ENCODE assay signal across 9 cellular contexts in genomic region chr9:31347082-31347617, GRCh38.
DNase-seq lines count a peak whose midpoint lies in the region; ATAC-seq, FAIRE-seq and TF ChIP-seq lines count a peak whose summit lies in the region.
"Had no signal": no experiment of that assay in that cellular context is flagged by ENCODE, and none has a peak within 500 bp of the region (broad histone marks: within the 10 kb centered on the region; RNA-seq: fewer than 3 reads in every experiment).

No MANE protein-coding gene starts in this region.

- no peak overlapping the region for H3K27ac ChIP-seq in PC-3 (ENCODE audit: low read length)
- peak overlapping the region; percentile 73 for H3K27ac ChIP-seq in endothelial cell of umbilical vein (ENCODE audit: insufficient read depth, low read depth, low read length)
- H3K27ac ChIP-seq: C4-2B had no signal

- CTCF ChIA-PET in activated CD8-positive, alpha-beta memory T cell treated with anti-CD3 and anti-CD28 coated beads, Interleukin-2, amount 10 ng/mL, durations not matched to agents 7 days and 5 days (lab: Charles Lee), result interaction anchor here (1.7 kb wide), 1 partner anchor 195 kb away, joined by 3 read pairs; no protein-coding TSS in a partner anchor
- CTCF ChIA-PET in PC-3 (lab: Charles Lee) (interaction anchor here (0.6 kb wide), 1 partner anchor 195 kb away, joined by 4 read pairs; no protein-coding TSS in a partner anchor), endothelial cell of umbilical vein (lab: Charles Lee) (interaction anchor here (0.6 to 2.6 kb wide), 4 partner anchors 43 to 1151 kb away, joined by 3 to 11 read pairs (median 3); no protein-coding TSS in a partner anchor), HEK293T (lab: Yijun Ruan, JAX) (no interaction called here)

- no peaks in the 10 kb centered on the region for H3K36me3 ChIP-seq in PC-3 (ENCODE audit: low read depth, low read length)
- no peaks in the 10 kb centered on the region for H3K36me3 ChIP-seq in endothelial cell of umbilical vein (ENCODE audit: control insufficient read depth in 2 of 2, extremely low read depth in 1 of 2, insufficient read depth in 2 of 2, low read length in 2 of 2)

- H3K9me3 ChIP-seq in PC-3 (ENCODE audit: low read length), result no peaks in the 10 kb centered on the region
- H3K9me3 ChIP-seq in endothelial cell of umbilical vein (replicated peaks; ENCODE audit: control insufficient read depth, insufficient read depth, low read length), result no peaks in the 10 kb centered on the region

- no peaks in the 10 kb centered on the region for H3K27me3 Mint-ChIP-seq in activated CD8-positive, alpha-beta memory T cell treated with anti-CD3 and anti-CD28 coated beads, Interleukin-2, amount 10 ng/mL, durations not matched to agents 7 days and 5 days

- peak; percentile 77 for FAIRE-seq in endothelial cell of umbilical vein (lab: Jason Lieb, UNC)

- no peak for TF ChIP-seq POLR2A in endothelial cell of umbilical vein (IDR thresholded peaks at IDR 0.05; ENCODE audit: low read depth, low read length)

- DNase-seq in activated CD8-positive, alpha-beta memory T cell treated with anti-CD3 and anti-CD28 coated beads, Interleukin-2, amount 10 ng/mL, durations not matched to agents 7 days and 5 days, result no peak
- DNase-seq in activated CD8-positive, alpha-beta memory T cell treated with anti-CD3 and anti-CD28 coated beads for 24 hours, result no peak
- DNase-seq in PC-3 (no peak), endothelial cell of umbilical vein (ENCODE audit: low read depth, low spot score) (peak; percentile 83), pons (ENCODE audit: low spot score) (peak; percentile 63), HEK293T (ENCODE audit: extremely low spot score) (no peak)
- no peak for DNase-seq in stimulated activated CD4-positive, alpha-beta T cell treated with anti-CD3 and anti-CD28 coated beads, Interleukin-1b, Interleukin-23, amount 100 ng/mL, for 48 hours

- H3K36me3 Mint-ChIP-seq in activated CD8-positive, alpha-beta memory T cell treated with anti-CD3 and anti-CD28 coated beads, Interleukin-2, amount 10 ng/mL, durations not matched to agents 7 days and 5 days, result peaks cover 13% of the 10 kb centered on the region

- intact Hi-C loops in PC-3 (cut with micrococcal nuclease) (no loop called here), endothelial cell of umbilical vein (cut with micrococcal nuclease) (loop anchor here (1.0 kb wide), 2 partner anchors 11 to 43 kb away; no protein-coding TSS in a partner anchor)

- H3K27ac Mint-ChIP-seq in activated CD8-positive, alpha-beta memory T cell treated with anti-CD3 and anti-CD28 coated beads, Interleukin-2, amount 10 ng/mL, durations not matched to agents 7 days and 5 days, result peak overlapping the region; percentile 88

- H3K27me3 ChIP-seq in PC-3 (ENCODE audit: low read length) (peaks cover 19% of the 10 kb centered on the region), endothelial cell of umbilical vein (ENCODE audit: control insufficient read depth in 2 of 2, insufficient read depth in 2 of 2, low read length in 2 of 2) (no peaks in the 10 kb centered on the region)

- no peaks in the 10 kb centered on the region for H3K9me1 ChIP-seq in endothelial cell of umbilical vein (replicated peaks; ENCODE audit: control insufficient read depth, extremely low read depth, insufficient read depth, low read length)

- BruUV-seq in PC-3 (replicated peaks; lab: Mats Ljungman, UMichigan), result no TSS peak
- TSS peak; percentile 91 for BruUV-seq in endothelial cell of umbilical vein (replicated peaks; lab: Mats Ljungman, UMichigan)

- H3K4me1 Mint-ChIP-seq in activated CD8-positive, alpha-beta memory T cell treated with anti-CD3 and anti-CD28 coated beads, Interleukin-2, amount 10 ng/mL, durations not matched to agents 7 days and 5 days, result peaks cover 26% of the 10 kb centered on the region

- peak; percentile 98 for ATAC-seq in activated CD8-positive, alpha-beta memory T cell treated with anti-CD3 and anti-CD28 coated beads, Interleukin-2, amount 10 ng/mL, durations not matched to agents 7 days and 5 days
- peak; percentile 97 for ATAC-seq in HG03045 (IDR thresholded peaks at IDR 0.05; ENCODE audit: unreplicated experiment)
- ATAC-seq in PC-3, result no peak

- peaks cover 2% of the 10 kb centered on the region for H3K9me3 Mint-ChIP-seq in activated CD8-positive, alpha-beta memory T cell treated with anti-CD3 and anti-CD28 coated beads, Interleukin-2, amount 10 ng/mL, durations not matched to agents 7 days and 5 days (ENCODE audit: low read depth)

- H3K4me3 Mint-ChIP-seq in activated CD8-positive, alpha-beta memory T cell treated with anti-CD3 and anti-CD28 coated beads, Interleukin-2, amount 10 ng/mL, durations not matched to agents 7 days and 5 days, result peak overlapping the region; percentile 63

- no peaks in the 10 kb centered on the region for H3F3A ChIP-seq in PC-3 (ENCODE audit: low read length, unreplicated experiment)

- dilution Hi-C loops in endothelial cell of umbilical vein (cut with MboI; ENCODE audit: extremely low pct_ligation_motif_present, low sequenced_read_pairs), result no loop called here

- POLR2A ChIA-PET in PC-3 (lab: Charles Lee; ENCODE audit: unreplicated experiment), result no interaction called here
- POLR2A ChIA-PET in endothelial cell of umbilical vein (lab: Charles Lee), result no interaction called here
- POLR2A ChIA-PET in HEK293T (lab: Yijun Ruan, JAX), result no interaction called here

- H3K9me2 ChIP-seq in PC-3 (replicated peaks; ENCODE audit: low read length), result no peaks in the 10 kb centered on the region

- H3K79me2 ChIP-seq in PC-3 (ENCODE audit: low read length) (no peaks in the 10 kb centered on the region), endothelial cell of umbilical vein (ENCODE audit: control insufficient read depth, insufficient read depth, low read length) (no peaks in the 10 kb centered on the region)

- peak overlapping the region; percentile 34; the same call in 1 of the 2 replicates for H3K4me2 ChIP-seq in PC-3 (ENCODE audit: low read length)
- H3K4me2 ChIP-seq in endothelial cell of umbilical vein (ENCODE audit: insufficient read depth, low read length), result peak overlapping the region; percentile 94

- H3K4me1 ChIP-seq in PC-3 (ENCODE audit: insufficient read depth, low read length), result no peaks in the 10 kb centered on the region
- peaks cover 21% of the 10 kb centered on the region for H3K4me1 ChIP-seq in endothelial cell of umbilical vein (ENCODE audit: control insufficient read depth, extremely low read depth, insufficient read depth, low read length)

- H4K20me1 ChIP-seq in PC-3 (ENCODE audit: low read length) (no peaks in the 10 kb centered on the region), endothelial cell of umbilical vein (replicated peaks; ENCODE audit: control insufficient read depth, extremely low read depth, insufficient read depth, low read length) (no peaks in the 10 kb centered on the region)

- H3K4me3 ChIP-seq in PC-3 (ENCODE audit: low read length) (no peak overlapping the region), endothelial cell of umbilical vein (replicated peaks in 1 of 3; ENCODE audit: insufficient read depth in 1 of 3, low read depth in 1 of 3, low read length in 3 of 3) (peak overlapping the region in 1 of 3 experiments; percentile 58)

- no peak overlapping the region for H3K9ac ChIP-seq in PC-3 (ENCODE audit: low read length)
- peak overlapping the region; percentile 80 for H3K9ac ChIP-seq in endothelial cell of umbilical vein (replicated peaks; ENCODE audit: extremely low read depth, insufficient read depth, low read length)

- no peak for TF ChIP-seq CTCF in PC-3 (conservative IDR thresholded peaks at IDR 0.05; ENCODE audit: low read depth, low read length)
- no peak for TF ChIP-seq CTCF in endothelial cell of umbilical vein (IDR thresholded peaks at IDR 0.05; ENCODE audit: extremely low read depth in 1 of 2, insufficient read depth in 1 of 2, low read depth in 1 of 2, low read length in 2 of 2)

- H2AFZ ChIP-seq in PC-3 (ENCODE audit: low read length), result 0 out of 2 replicates have a peak overlapping the region, but pooled peaks have one; percentile 23
- H2AFZ ChIP-seq in endothelial cell of umbilical vein (ENCODE audit: low read depth, low read length), result peak overlapping the region; percentile 97

TF ChIP-seq in endothelial cell of umbilical vein, 7 proteins besides CTCF, POLR2A, EP300 and RAD21:
- TF ChIP-seq MAX (IDR thresholded peaks at IDR 0.05; ENCODE audit: insufficient read depth, insufficient read length), result no peak
- TF ChIP-seq POLR2AphosphoS5 (IDR thresholded peaks at IDR 0.05; ENCODE audit: insufficient read depth, low read depth, low read length), result peak; percentile 27

TF ChIP-seq in HEK293T, 16 proteins besides CTCF, POLR2A, EP300 and RAD21:
- TF ChIP-seq FOXK2 (IDR thresholded peaks at IDR 0.05), result no peak
- TF ChIP-seq PKNOX1 (IDR thresholded peaks at IDR 0.05), result no peak
- no peak for TF ChIP-seq HDGF (IDR thresholded peaks at IDR 0.05; ENCODE audit: borderline replicate concordance)
- TF ChIP-seq SP1 (IDR thresholded peaks at IDR 0.05), result no peak
- TF ChIP-seq FOXM1 (IDR thresholded peaks at IDR 0.05; ENCODE audit: borderline replicate concordance), result no peak
- TF ChIP-seq ZNF384 (IDR thresholded peaks at IDR 0.05), result no peak
- no peak for TF ChIP-seq LEF1 (IDR thresholded peaks at IDR 0.05; ENCODE audit: borderline replicate concordance)
- TF ChIP-seq L3MBTL2 (conservative IDR thresholded peaks at IDR 0.05), result no peak
- no peak for TF ChIP-seq ARNT (IDR thresholded peaks at IDR 0.05)
- no peak for TF ChIP-seq FOXA1 (IDR thresholded peaks at IDR 0.05)
- TF ChIP-seq NFRKB (IDR thresholded peaks at IDR 0.05), result no peak

Comparison
In these comparisons a context has a peak if more than half of its experiments do, and no peak if none do; other contexts are left out.
1. DNase-seq: peak in endothelial cell of umbilical vein (single experiment) and pons (single experiment); none in activated CD8-positive, alpha-beta memory T cell treated with anti-CD3 and anti-CD28 coated beads, Interleukin-2, amount 10 ng/mL, durations not matched to agents 7 days and 5 days (single experiment), activated CD8-positive, alpha-beta memory T cell treated with anti-CD3 and anti-CD28 coated beads for 24 hours (single experiment), PC-3 (single experiment), HEK293T (single experiment) and stimulated activated CD4-positive, alpha-beta T cell treated with anti-CD3 and anti-CD28 coated beads, Interleukin-1b, Interleukin-23, amount 100 ng/mL, for 48 hours (single experiment).